Comparison of ENCODE assay signal across 9 cellular contexts in the genomic region with DNA sequence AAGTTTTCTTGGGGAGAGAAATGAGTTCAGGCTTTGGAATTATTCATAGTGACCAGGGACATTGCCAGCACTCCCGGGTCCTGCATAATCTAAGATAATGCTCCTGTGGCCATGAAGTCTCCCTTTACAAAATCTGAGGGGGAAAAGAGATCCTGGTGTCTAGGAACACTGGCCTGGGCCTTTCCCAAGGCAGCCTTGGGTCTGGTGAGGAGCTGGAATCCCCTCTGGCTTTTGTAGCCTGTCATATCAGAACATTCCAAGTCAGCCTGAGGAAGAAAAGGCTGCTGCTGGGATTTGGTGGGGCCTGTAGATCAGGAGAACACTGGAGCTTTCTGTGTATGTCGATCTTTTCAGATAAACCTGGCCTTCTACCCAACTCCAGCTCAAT. TPM values are rescaled to one million over a fixed set of nuclear protein-coding genes. Genes with fewer than 3 reads are reported as not detected.
DNase-seq lines count a peak whose midpoint lies in the region; ATAC-seq and TF ChIP-seq lines count a peak whose summit lies in the region.
"Had no signal": no experiment of that assay in that cellular context is flagged by ENCODE, and none has a peak within 500 bp of the region (broad histone marks: within the 10 kb centered on the region; RNA-seq: fewer than 3 reads in every experiment).

No MANE protein-coding gene starts in this region.

- POLR2A ChIA-PET in activated naive CD8-positive, alpha-beta T cell treated with anti-CD3 and anti-CD28 coated beads, Interleukin-2, amount 10 ng/mL, durations not matched to agents 7 days and 5 days (lab: Charles Lee), result interaction anchor here (2.6 to 15.0 kb wide), 3 partner anchors 16 to 171 kb away, joined by 18 to 357 read pairs (median 26); partner anchors contain the start of gene PIGV

- DNase-seq in activated T-cell treated with anti-CD3 and anti-CD28 coated beads, Interleukin-2, amount 50 U/mL, for 24 hours, result no peak
- DNase-seq in activated T-cell treated with anti-CD3 and anti-CD28 coated beads, Interleukin-2, amount 50 U/mL, for 1 hour, result no peak
- DNase-seq in activated naive CD8-positive, alpha-beta T cell treated with anti-CD3 and anti-CD28 coated beads, Interleukin-2, amount 10 ng/mL, durations not matched to agents 7 days and 5 days, result no peak
- DNase-seq in memory B cell (ENCODE audit: low spot score in 2 of 2), result no peak
- DNase-seq in tibial nerve (ENCODE audit: low spot score in 2 of 2), result no peak
- no peak for DNase-seq in putamen (ENCODE audit: low spot score)
- no peak for DNase-seq in HuH-7 (ENCODE audit: low spot score)
- DNase-seq: hippocampal formation had no signal

- peaks cover 0 to 48% (median 36%) of the 10 kb centered on the region in 4 donors for H3K4me1 ChIP-seq in tibial nerve

- peaks cover 3% of the 10 kb centered on the region for H3K36me3 Mint-ChIP-seq in activated T-cell treated with anti-CD3 and anti-CD28 coated beads, Interleukin-2, amount 50 U/mL, for 24 hours (ENCODE audit: low read depth)
- H3K36me3 Mint-ChIP-seq in activated naive CD8-positive, alpha-beta T cell treated with anti-CD3 and anti-CD28 coated beads, Interleukin-2, amount 10 ng/mL, durations not matched to agents 7 days and 5 days, result no peaks in the 10 kb centered on the region
- no peaks in the 10 kb centered on the region for H3K36me3 Mint-ChIP-seq in memory B cell

- H3K27ac Mint-ChIP-seq in activated T-cell treated with anti-CD3 and anti-CD28 coated beads, Interleukin-2, amount 50 U/mL, for 24 hours, result peak overlapping the region; percentile 96
- peak overlapping the region; percentile 97 for H3K27ac Mint-ChIP-seq in activated naive CD8-positive, alpha-beta T cell treated with anti-CD3 and anti-CD28 coated beads, Interleukin-2, amount 10 ng/mL, durations not matched to agents 7 days and 5 days
- H3K27ac Mint-ChIP-seq in memory B cell, result peak overlapping the region; percentile 94

- no peak for ATAC-seq in activated naive CD8-positive, alpha-beta T cell treated with anti-CD3 and anti-CD28 coated beads, Interleukin-2, amount 10 ng/mL, durations not matched to agents 7 days and 5 days (ENCODE audit: low read depth)
- no peak for ATAC-seq in memory B cell (ENCODE audit: low read depth)
- ATAC-seq in HG03025 (IDR thresholded peaks at IDR 0.05; ENCODE audit: low FRiP score, unreplicated experiment), result no peak

- no peaks in the 10 kb centered on the region for H3K27me3 Mint-ChIP-seq in activated T-cell treated with anti-CD3 and anti-CD28 coated beads, Interleukin-2, amount 50 U/mL, for 24 hours
- H3K27me3 Mint-ChIP-seq in activated naive CD8-positive, alpha-beta T cell treated with anti-CD3 and anti-CD28 coated beads, Interleukin-2, amount 10 ng/mL, durations not matched to agents 7 days and 5 days, result no peaks in the 10 kb centered on the region
- H3K27me3 Mint-ChIP-seq in memory B cell, result no peaks in the 10 kb centered on the region

- TF ChIP-seq EP300 in tibial nerve (IDR thresholded peaks at IDR 0.05), result no peak

- H3K4me3 ChIP-seq in tibial nerve, result no peak overlapping the region

- TF ChIP-seq POLR2A in tibial nerve (IDR thresholded peaks at IDR 0.05), result no peak

- no peaks in the 10 kb centered on the region for H3K9me3 ChIP-seq in tibial nerve

- H3K9me3 Mint-ChIP-seq in activated T-cell treated with anti-CD3 and anti-CD28 coated beads, Interleukin-2, amount 50 U/mL, for 24 hours, result no peaks in the 10 kb centered on the region
- no peaks in the 10 kb centered on the region for H3K9me3 Mint-ChIP-seq in activated naive CD8-positive, alpha-beta T cell treated with anti-CD3 and anti-CD28 coated beads, Interleukin-2, amount 10 ng/mL, durations not matched to agents 7 days and 5 days
- H3K9me3 Mint-ChIP-seq in memory B cell, result no peaks in the 10 kb centered on the region

- H3K27ac ChIP-seq in tibial nerve, result peak overlapping the region; percentile 96 to 99 (median 97)

- 17 to 25% methylated on average over 2 of the region's 2 CpGs for WGBS in tibial nerve, 2 donors

- H3K4me3 Mint-ChIP-seq in activated T-cell treated with anti-CD3 and anti-CD28 coated beads, Interleukin-2, amount 50 U/mL, for 24 hours, result peak overlapping the region; percentile 83
- peak overlapping the region; percentile 90 for H3K4me3 Mint-ChIP-seq in activated naive CD8-positive, alpha-beta T cell treated with anti-CD3 and anti-CD28 coated beads, Interleukin-2, amount 10 ng/mL, durations not matched to agents 7 days and 5 days
- H3K4me3 Mint-ChIP-seq in memory B cell, result peak overlapping the region; percentile 93

- TF ChIP-seq CTCF in tibial nerve (IDR thresholded peaks at IDR 0.05), result no peak

- H3K36me3 ChIP-seq in tibial nerve, result no peaks in the 10 kb centered on the region

- no peaks in the 10 kb centered on the region for H3K27me3 ChIP-seq in tibial nerve

- H3K4me1 Mint-ChIP-seq in activated T-cell treated with anti-CD3 and anti-CD28 coated beads, Interleukin-2, amount 50 U/mL, for 24 hours (ENCODE audit: low read depth), result peaks cover 37% of the 10 kb centered on the region
- peaks cover 20% of the 10 kb centered on the region for H3K4me1 Mint-ChIP-seq in activated naive CD8-positive, alpha-beta T cell treated with anti-CD3 and anti-CD28 coated beads, Interleukin-2, amount 10 ng/mL, durations not matched to agents 7 days and 5 days
- H3K4me1 Mint-ChIP-seq in memory B cell, result peaks cover 19% of the 10 kb centered on the region

RNA-seq across cellular contexts. Expression of gene ARID1A, which starts 1.6 kb away (rescaled TPM):
- 100 to 1,000 TPM; 118 to 124 TPM for total RNA-seq in activated naive CD8-positive, alpha-beta T cell treated with anti-CD3 and anti-CD28 coated beads, Interleukin-2, amount 10 ng/mL, durations not matched to agents 7 days and 5 days
- total RNA-seq in tibial nerve, result 10 to 100 TPM; 49.6 to 90.0 (median 54.3) TPM
